Comparison of ENCODE assay signal across 29 cellular contexts in the genomic region with DNA sequence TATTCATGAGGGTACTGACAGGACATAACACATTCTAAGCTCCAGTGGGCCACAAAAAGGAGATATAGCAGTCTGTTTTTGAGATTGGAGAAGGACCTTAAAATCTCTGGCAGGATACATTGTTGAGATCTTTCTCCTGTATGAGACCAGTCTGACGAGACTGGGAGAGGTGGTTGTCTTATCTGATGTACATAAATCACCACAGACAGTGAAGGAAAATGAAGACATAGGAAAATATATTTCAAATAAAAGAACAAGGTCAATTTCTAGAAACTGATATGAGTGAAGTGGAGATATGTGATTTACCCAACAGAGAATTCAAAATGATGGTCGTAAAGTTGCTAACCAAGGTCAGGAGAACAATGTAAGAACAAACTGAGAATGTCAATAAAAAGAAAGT.
"Had no signal": no experiment of that assay in that cellular context is flagged by ENCODE, and none has a peak within 500 bp of the region (broad histone marks: within the 10 kb centered on the region; RNA-seq: fewer than 3 reads in every experiment).

No MANE protein-coding gene starts in this region.

- H3K4me3 ChIP-seq: MG63 had no signal

- H3K27me3 ChIP-seq: MG63 had no signal

- H3K36me3 ChIP-seq: MG63 had no signal

- DNase-seq: Karpas-422, Kasumi-1, MG63, MM.1S, NCI-H1048, NCI-H1092, NCI-H1092 treated with DMSO at 0.1 percent for 48 hours, NCI-H1105, NCI-H1105 treated with DMSO at 0.1 percent for 48 hours, NCI-H1417 treated with DMSO at 0.1 percent for 48 hours, NCI-H1436, NCI-H1436 treated with DMSO at 0.1 percent for 48 hours, NCI-H146, NCI-H1694, NCI-H1694 treated with DMSO at 0.1 percent for 48 hours, NCI-H187, NCI-H187 treated with DMSO at 0.1 percent for 48 hours, NCI-H1930, NCI-H2081, NCI-H2081 treated with DMSO at 0.1 percent for 48 hours, NCI-H2107, NCI-H2171, NCI-H2227 treated with DMSO at 0.1 percent for 48 hours, NCI-H226, NCI-H345, NCI-H446, NCI-H446 treated with DMSO at 0.1 percent for 48 hours, NCI-H510A, NCI-H510A treated with DMSO at 0.1 percent for 48 hours had no signal
